Comparison of ENCODE assay signal across 9 cellular contexts in the genomic region with DNA sequence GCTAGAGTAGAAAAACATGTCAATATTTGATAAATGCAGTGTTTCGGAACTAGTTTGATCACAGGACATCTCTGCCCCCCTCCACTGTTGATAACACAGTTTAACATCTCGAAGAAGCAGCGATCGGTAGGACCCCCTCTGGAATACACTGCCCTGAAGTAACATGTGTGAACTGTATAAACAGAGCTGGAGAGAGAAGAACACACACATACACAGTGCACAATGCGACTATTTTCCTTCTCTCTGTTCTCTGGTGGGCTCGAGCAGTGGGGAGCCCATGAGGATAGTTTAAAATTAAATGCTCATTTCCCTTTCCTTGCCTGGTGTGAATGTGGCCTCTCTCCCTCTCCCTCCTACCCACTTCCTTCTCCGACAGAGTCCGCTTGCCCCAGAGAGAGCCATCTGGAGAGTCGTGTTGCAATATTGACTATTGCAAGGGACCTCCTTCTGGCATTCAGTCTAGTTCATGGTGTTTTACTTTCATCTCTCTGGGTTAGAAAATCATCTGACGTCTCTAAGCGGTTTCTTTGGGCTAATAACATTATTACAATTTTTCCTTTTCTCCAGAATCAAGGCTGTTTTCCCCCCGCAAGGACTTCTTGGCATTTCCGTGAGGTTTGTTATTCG. TPM values are rescaled to one million over a fixed set of nuclear protein-coding genes. Genes with fewer than 3 reads are reported as not detected.
DNase-seq lines count a peak whose midpoint lies in the region; ATAC-seq and TF ChIP-seq lines count a peak whose summit lies in the region.
"Had no signal": no experiment of that assay in that cellular context is flagged by ENCODE, and none has a peak within 500 bp of the region (broad histone marks: within the 10 kb centered on the region; RNA-seq: fewer than 3 reads in every experiment).

No MANE protein-coding gene starts in this region.

- no peak for TF ChIP-seq CTCF in GM23338 (conservative IDR thresholded peaks at IDR 0.05; ENCODE audit: low read depth in 2 of 2)
- no peak for TF ChIP-seq CTCF in Peyer's patch (IDR thresholded peaks at IDR 0.05)

- H3K9me3 ChIP-seq in Peyer's patch, result no peaks in the 10 kb centered on the region
- H3K9me3 ChIP-seq in right cardiac atrium (ENCODE audit: control insufficient read depth, low read length), result no peaks in the 10 kb centered on the region
- no peaks in the 10 kb centered on the region for H3K9me3 ChIP-seq in subcutaneous abdominal adipose tissue (ENCODE audit: control insufficient read depth in 5 of 5, low read length in 5 of 5)

- DNase-seq in GM23338 (ENCODE audit: low spot score) (no peak), Peyer's patch (no peak), right cardiac atrium (peak in 2 of 3 donors; percentile 42 to 43)
- no peak for DNase-seq in stimulated activated CD4-positive, alpha-beta T cell treated with anti-CD3 and anti-CD28 coated beads, Interleukin-4, amount 100 ng/mL, for 24 hours
- DNase-seq in activated CD4-positive, alpha-beta T cell treated with anti-CD3 and anti-CD28 coated beads for 1 hour, result no peak
- DNase-seq: brain microvascular endothelial cell had no signal

- no peaks in the 10 kb centered on the region for H3K9me2 ChIP-seq in GM23338 (ENCODE audit: insufficient read depth)

- H3K36me3 Mint-ChIP-seq in GM23338 (ENCODE audit: low read depth), result no peaks in the 10 kb centered on the region

- peaks cover 41% of the 10 kb centered on the region for H3K4me1 Mint-ChIP-seq in GM23338

- no peaks in the 10 kb centered on the region for H4K20me1 ChIP-seq in GM23338 (replicated peaks; ENCODE audit: insufficient read depth)

- no peaks in the 10 kb centered on the region for H3K79me2 ChIP-seq in GM23338 (replicated peaks; ENCODE audit: insufficient read depth)

- H3K4me1 ChIP-seq in GM23338 (ENCODE audit: insufficient read depth) (peaks cover 17% of the 10 kb centered on the region), Peyer's patch (peaks cover 0 to 14% (median 6%) of the 10 kb centered on the region in 4 donors), right cardiac atrium (ENCODE audit: control insufficient read depth, insufficient read depth, low read length) (peaks cover 7% of the 10 kb centered on the region), subcutaneous abdominal adipose tissue (ENCODE audit: control insufficient read depth in 5 of 5, insufficient read depth in 5 of 5, low read length in 5 of 5) (peaks cover 5 to 30% (median 24%) of the 10 kb centered on the region in 5 donors)

- H3F3A ChIP-seq in GM23338 (replicated peaks; ENCODE audit: low read depth), result no peaks in the 10 kb centered on the region

- ATAC-seq in GM23338, result peak; percentile 52
- peak; percentile 90 to 93 for ATAC-seq in right cardiac atrium
- ATAC-seq in GM19463 (IDR thresholded peaks at IDR 0.05; ENCODE audit: unreplicated experiment), result no peak

- H3K4me3 ChIP-seq in GM23338 (no peak overlapping the region), Peyer's patch (peak overlapping the region in 1 of 4 donors; percentile 11), right cardiac atrium (ENCODE audit: low read length) (no peak overlapping the region), subcutaneous abdominal adipose tissue (ENCODE audit: low read depth in 1 of 5, low read length in 5 of 5) (peak overlapping the region; percentile 26 to 59 (median 48))

- no peak overlapping the region; the same call in 1 of the 2 replicates for H3K27ac Mint-ChIP-seq in GM23338

- H2AFZ ChIP-seq in GM23338, result peak overlapping the region; percentile 89

- no peak for TF ChIP-seq POLR2A in Peyer's patch (IDR thresholded peaks at IDR 0.05)

- H3K9ac ChIP-seq in subcutaneous abdominal adipose tissue (ENCODE audit: low read length in 5 of 5), result peak overlapping the region in 3 of 5 donors; percentile 10 to 67 (median 43)

- H3K27me3 ChIP-seq in GM23338 (ENCODE audit: insufficient read depth) (no peaks in the 10 kb centered on the region), Peyer's patch (no peaks in the 10 kb centered on the region), right cardiac atrium (ENCODE audit: control insufficient read depth, insufficient read depth) (no peaks in the 10 kb centered on the region), subcutaneous abdominal adipose tissue (ENCODE audit: control insufficient read depth in 5 of 5, insufficient read depth in 4 of 5, low read length in 5 of 5) (no peaks in the 10 kb centered on the region)
- H3K27me3 ChIP-seq: brain microvascular endothelial cell had no signal

- peaks cover 6% of the 10 kb centered on the region for H3K27me3 Mint-ChIP-seq in GM23338 (ENCODE audit: insufficient read depth, low read depth, poor library complexity)

- H3K27ac ChIP-seq in GM23338 (ENCODE audit: low read depth), result peak overlapping the region; percentile 42; the same call in 1 of the 2 replicates
- peak overlapping the region in 3 of 4 donors; percentile 36 to 64 (median 53) for H3K27ac ChIP-seq in Peyer's patch
- H3K27ac ChIP-seq in right cardiac atrium (ENCODE audit: low read length), result peak overlapping the region; percentile 51
- H3K27ac ChIP-seq in subcutaneous abdominal adipose tissue (ENCODE audit: low read depth, low read length), result peak overlapping the region; percentile 92
- H3K27ac ChIP-seq: brain microvascular endothelial cell had no signal

- intact Hi-C loops in right cardiac atrium (cut with DNase I), result loop anchor here in 2 of 4 donors (5.0 to 10.0 kb wide), 2 partner anchors 99 to 202 kb away; no protein-coding TSS in a partner anchor

- H3K9me3 Mint-ChIP-seq in GM23338, result no peaks in the 10 kb centered on the region

- H3K4me3 Mint-ChIP-seq in GM23338, result no peak overlapping the region; the same call in 2 of the 3 replicates

- WGBS in right cardiac atrium, result 44% methylated on average over 14 of the region's 14 CpGs

- H3K4me2 ChIP-seq in GM23338, result 0 out of 2 replicates have a peak overlapping the region, but pooled peaks have one; percentile 22

- no peaks in the 10 kb centered on the region for H3K36me3 ChIP-seq in GM23338 (ENCODE audit: insufficient read depth)
- H3K36me3 ChIP-seq in Peyer's patch, result no peaks in the 10 kb centered on the region
- no peaks in the 10 kb centered on the region for H3K36me3 ChIP-seq in subcutaneous abdominal adipose tissue (ENCODE audit: control insufficient read depth in 5 of 5, insufficient read depth in 5 of 5, low read length in 5 of 5)
- H3K36me3 ChIP-seq: brain microvascular endothelial cell had no signal

TF ChIP-seq in GM23338, 12 proteins besides CTCF, POLR2A, EP300 and RAD21:
- no peak for TF ChIP-seq POLR2AphosphoS5 (IDR thresholded peaks at IDR 0.05; ENCODE audit: low read depth)
- no peak for TF ChIP-seq NANOG (IDR thresholded peaks at IDR 0.05; ENCODE audit: borderline replicate concordance)
- no peak for TF ChIP-seq REST (IDR thresholded peaks at IDR 0.05; ENCODE audit: unreplicated experiment)
TF ChIP-seq in GM23338: peak in this region for 0.

RNA-seq across cellular contexts. Expression of gene BARX2, which starts 51.6 kb away (rescaled TPM):
- total RNA-seq in GM23338 (2014; rRNA removed; shearing (Covaris generic)), result not detected in 2 replicates
- not detected in 2 replicates for polyA plus RNA-seq in GM23338 (2016; fragmentation: Nextera tagmentation; extraction: Ambion mirVana)
- 10 to 100 TPM in 3 of 4 donors, 1 to 10 TPM in 1; 1.7 to 19.8 (median 15.7) TPM for total RNA-seq in Peyer's patch
- not detected for total RNA-seq in right cardiac atrium
- polyA plus RNA-seq in right cardiac atrium, result not detected
- total RNA-seq: M059J had no signal

Comparison
In these comparisons a context has a peak if more than half of its experiments do, and no peak if none do; other contexts are left out.
1. DNase-seq: peak in right cardiac atrium (2 of 3); none in GM23338 (single experiment), Peyer's patch (0 of 3), stimulated activated CD4-positive, alpha-beta T cell treated with anti-CD3 and anti-CD28 coated beads, Interleukin-4, amount 100 ng/mL, for 24 hours (single experiment) and activated CD4-positive, alpha-beta T cell treated with anti-CD3 and anti-CD28 coated beads for 1 hour (single experiment).
2. H3K27ac ChIP-seq: peak in every context shown above with its lines; median percentile 92 in subcutaneous abdominal adipose tissue; 53 in Peyer's patch; 51 in right cardiac atrium; 42 in GM23338.
3. H3K4me3 ChIP-seq: peak in subcutaneous abdominal adipose tissue (5 of 5); none in GM23338 (single experiment) and right cardiac atrium (single experiment).